ENCODE assay signal across 23 cellular contexts in genomic region chr6:125019281-125019680, GRCh38.
"Had no signal": no experiment of that assay in that cellular context is flagged by ENCODE, and none has a peak within 500 bp of the region (broad histone marks: within the 10 kb centered on the region; RNA-seq: fewer than 3 reads in every experiment).

No MANE protein-coding gene starts in this region.

- H3K4me1 Mint-ChIP-seq: naive B cell; natural killer cell; stimulated activated naive B cell treated with anti-CD40 and anti-IgM and Interleukin-4, amounts not matched to agents 10 μg/mL and 1 μg/mL and 100 μg/mL, for 72 hours had no signal

- H2AFZ ChIP-seq: hepatocyte had no signal

- H3K27me3 ChIP-seq: heart right ventricle, hepatocyte, ovary, right atrium auricular region, right lobe of liver, stomach, suprapubic skin, tibial artery, upper lobe of right lung had no signal

- H3K9me3 Mint-ChIP-seq: mesothelial cell of epicardium; naive B cell; natural killer cell; stimulated activated naive B cell treated with anti-CD40 and anti-IgM and Interleukin-4, amounts not matched to agents 10 μg/mL and 1 μg/mL and 100 μg/mL, for 72 hours had no signal

- H3K9me3 ChIP-seq: heart right ventricle, left ventricle myocardium inferior, ovary, right atrium auricular region, right lobe of liver, stomach, suprapubic skin, thoracic aorta, tibial artery, upper lobe of right lung had no signal

- H3K4me2 ChIP-seq: hepatocyte had no signal

- H3K27me3 Mint-ChIP-seq: naive B cell; stimulated activated naive B cell treated with anti-CD40 and anti-IgM and Interleukin-4, amounts not matched to agents 10 μg/mL and 1 μg/mL and 100 μg/mL, for 72 hours had no signal

- H3K4me3 ChIP-seq: heart right ventricle, hepatocyte, left ventricle myocardium inferior, lung, ovary, right atrium auricular region, right lobe of liver, stomach, suprapubic skin, thoracic aorta, tibial artery, upper lobe of right lung had no signal

- DNase-seq: heart right ventricle; islet precursor cell; left ventricle myocardium inferior; naive B cell; natural killer cell; ovary; right lobe of liver; stimulated activated CD4-positive, alpha-beta T cell treated with anti-CD3 and anti-CD28 coated beads, Interleukin-12 subunit alpha, Interleukin-12 subunit beta, amount 100 ng/mL, for 4 hours; stimulated activated CD4-positive, alpha-beta T cell treated with anti-CD3 and anti-CD28 coated beads, Interleukin-15, amount 100 ng/mL, for 24 hours; stimulated activated CD4-positive, alpha-beta T cell treated with anti-CD3 and anti-CD28 coated beads, Interleukin-2, amount 100 ng/mL, for 24 hours; stimulated activated CD4-positive, alpha-beta T cell treated with anti-CD3 and anti-CD28 coated beads, Interleukin-4, amount 100 ng/mL, for 1 hour; stimulated activated naive B cell treated with anti-CD40 and anti-IgM and Interleukin-4, amounts not matched to agents 10 μg/mL and 1 μg/mL and 100 μg/mL, for 72 hours; stimulated activated naive CD8-positive, alpha-beta T cell treated with anti-CD3 and anti-CD28 coated beads, Interleukin-15, Interleukin-2, amounts not matched to agents 100 U/mL and 50 U/mL, for 24 hours; stomach; tibial artery; trophoblast cell; upper lobe of right lung had no signal

- H3K4me3 Mint-ChIP-seq: mesothelial cell of epicardium; naive B cell; natural killer cell; stimulated activated naive B cell treated with anti-CD40 and anti-IgM and Interleukin-4, amounts not matched to agents 10 μg/mL and 1 μg/mL and 100 μg/mL, for 72 hours had no signal

- ATAC-seq: natural killer cell; right lobe of liver; stimulated activated naive B cell treated with anti-CD40 and anti-IgM and Interleukin-4, amounts not matched to agents 10 μg/mL and 1 μg/mL and 100 μg/mL, for 72 hours; stimulated activated naive CD8-positive, alpha-beta T cell treated with anti-CD3 and anti-CD28 coated beads, Interleukin-15, Interleukin-2, amounts not matched to agents 100 U/mL and 50 U/mL, for 24 hours; upper lobe of right lung had no signal

- H3K27ac Mint-ChIP-seq: natural killer cell; stimulated activated naive B cell treated with anti-CD40 and anti-IgM and Interleukin-4, amounts not matched to agents 10 μg/mL and 1 μg/mL and 100 μg/mL, for 72 hours had no signal

- H3K27ac ChIP-seq: hepatocyte, left ventricle myocardium inferior, ovary, right atrium auricular region, right lobe of liver, stomach, thoracic aorta, tibial artery, upper lobe of right lung had no signal

- H3K36me3 ChIP-seq: heart right ventricle, left ventricle myocardium inferior, ovary, right atrium auricular region, right lobe of liver, stomach, suprapubic skin, thoracic aorta, tibial artery, upper lobe of right lung had no signal

- H3K36me3 Mint-ChIP-seq: naive B cell; natural killer cell; stimulated activated naive B cell treated with anti-CD40 and anti-IgM and Interleukin-4, amounts not matched to agents 10 μg/mL and 1 μg/mL and 100 μg/mL, for 72 hours had no signal
